1 cellular context compared by ENCODE assay signal in genomic region chr2:43636616-43637015, GRCh38.
TF ChIP-seq lines count a peak whose summit lies in the region.

No MANE protein-coding gene starts in this region.

TF ChIP-seq in WTC11, 78 proteins besides CTCF, POLR2A, EP300 and RAD21 (continued from another document):
- TF ChIP-seq, protein P1, sequence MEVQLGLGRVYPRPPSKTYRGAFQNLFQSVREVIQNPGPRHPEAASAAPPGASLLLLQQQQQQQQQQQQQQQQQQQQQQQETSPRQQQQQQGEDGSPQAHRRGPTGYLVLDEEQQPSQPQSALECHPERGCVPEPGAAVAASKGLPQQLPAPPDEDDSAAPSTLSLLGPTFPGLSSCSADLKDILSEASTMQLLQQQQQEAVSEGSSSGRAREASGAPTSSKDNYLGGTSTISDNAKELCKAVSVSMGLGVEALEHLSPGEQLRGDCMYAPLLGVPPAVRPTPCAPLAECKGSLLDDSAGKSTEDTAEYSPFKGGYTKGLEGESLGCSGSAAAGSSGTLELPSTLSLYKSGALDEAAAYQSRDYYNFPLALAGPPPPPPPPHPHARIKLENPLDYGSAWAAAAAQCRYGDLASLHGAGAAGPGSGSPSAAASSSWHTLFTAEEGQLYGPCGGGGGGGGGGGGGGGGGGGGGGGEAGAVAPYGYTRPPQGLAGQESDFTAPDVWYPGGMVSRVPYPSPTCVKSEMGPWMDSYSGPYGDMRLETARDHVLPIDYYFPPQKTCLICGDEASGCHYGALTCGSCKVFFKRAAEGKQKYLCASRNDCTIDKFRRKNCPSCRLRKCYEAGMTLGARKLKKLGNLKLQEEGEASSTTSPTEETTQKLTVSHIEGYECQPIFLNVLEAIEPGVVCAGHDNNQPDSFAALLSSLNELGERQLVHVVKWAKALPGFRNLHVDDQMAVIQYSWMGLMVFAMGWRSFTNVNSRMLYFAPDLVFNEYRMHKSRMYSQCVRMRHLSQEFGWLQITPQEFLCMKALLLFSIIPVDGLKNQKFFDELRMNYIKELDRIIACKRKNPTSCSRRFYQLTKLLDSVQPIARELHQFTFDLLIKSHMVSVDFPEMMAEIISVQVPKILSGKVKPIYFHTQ (CRISPR knock-in tag; IDR thresholded peaks at IDR 0.05) = no peak
